9 cellular contexts compared by ENCODE assay signal in the genomic region with DNA sequence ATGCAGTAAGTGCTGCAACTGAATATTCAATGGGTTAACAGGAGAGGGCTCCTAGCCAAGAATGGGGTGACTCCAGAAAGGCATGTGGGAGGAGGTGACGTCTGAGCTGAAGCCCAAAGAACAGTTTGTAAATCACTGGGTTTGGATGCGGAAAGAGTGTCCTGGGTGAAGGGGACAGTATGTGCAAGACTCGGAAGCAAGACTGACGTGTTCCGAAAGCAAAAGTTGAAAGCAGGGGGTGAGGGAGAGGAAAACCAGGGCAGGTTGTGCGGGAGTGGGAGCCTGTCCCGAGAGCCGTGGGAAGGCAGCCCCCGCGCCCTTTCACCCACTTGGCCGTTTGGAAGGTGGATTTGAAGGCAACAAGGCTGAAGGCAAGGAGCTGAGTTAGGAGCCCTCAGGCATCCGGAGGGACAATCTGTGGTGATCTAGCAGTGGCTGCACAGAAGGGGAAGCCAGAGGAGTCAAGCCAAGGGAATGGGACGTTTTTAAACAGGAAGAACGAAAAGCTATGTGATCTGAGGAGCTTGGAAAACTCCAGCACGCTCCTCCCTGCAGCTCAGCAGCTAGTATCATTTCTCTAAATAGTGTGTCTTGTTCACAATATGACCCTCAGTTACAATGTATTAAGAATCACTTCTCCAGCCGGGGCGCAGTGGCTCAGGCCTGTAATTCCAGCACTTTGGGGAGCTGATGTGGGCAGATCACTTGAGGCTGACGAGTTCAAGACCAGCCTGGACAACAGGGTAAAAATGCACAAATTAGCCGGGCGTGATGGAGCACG. TPM values are rescaled to one million over a fixed set of nuclear protein-coding genes. Genes with fewer than 3 reads are reported as not detected.
A peak's percentile ranks its signal among the peaks of the same experiment; 100 is the strongest.
DNase-seq lines count a peak whose midpoint lies in the region; ATAC-seq and TF ChIP-seq lines count a peak whose summit lies in the region.
"Had no signal": no experiment of that assay in that cellular context is flagged by ENCODE, and none has a peak within 500 bp of the region (broad histone marks: within the 10 kb centered on the region; RNA-seq: fewer than 3 reads in every experiment).

No MANE protein-coding gene starts in this region.

- no peak for TF ChIP-seq RAD21 in SK-N-SH (IDR thresholded peaks at IDR 0.05; ENCODE audit: low read length)

- CTCF ChIA-PET in SK-N-SH (lab: Yijun Ruan, JAX): interaction anchor here (3.3 kb wide), 1 partner anchor 12 kb away, joined by 10 read pairs; no protein-coding TSS in a partner anchor

- POLR2A ChIA-PET in SK-N-SH (lab: Yijun Ruan, JAX): no interaction called here

- H3K9ac ChIP-seq in endodermal cell (ENCODE audit: extremely low read depth, low read length, poor library complexity, severe bottlenecking): no peak overlapping the region
- H3K9ac ChIP-seq in SK-N-SH: no peak overlapping the region

- no peaks in the 10 kb centered on the region for H3K9me2 ChIP-seq in SK-N-SH

- intact Hi-C loops in lower lobe of right lung (cut with DNase I): no loop called here

- no peaks in the 10 kb centered on the region for H3F3A ChIP-seq in SK-N-SH (replicated peaks; ENCODE audit: insufficient read depth)

- H2AFZ ChIP-seq in SK-N-SH (ENCODE audit: low read depth): no peak overlapping the region

- peaks cover 1% of the 10 kb centered on the region for H3K36me3 Mint-ChIP-seq in endodermal cell (ENCODE audit: low read depth)

- ATAC-seq in lower lobe of right lung: peak; percentile 88
- ATAC-seq in HG03439 (IDR thresholded peaks at IDR 0.05; ENCODE audit: unreplicated experiment): no peak
- ATAC-seq: T-helper 17 cell had no signal

- H3K27ac ChIP-seq in endodermal cell (ENCODE audit: low read depth, low read length) (no peak overlapping the region), lower lobe of right lung (peak overlapping the region; percentile 88), substantia nigra (ENCODE audit: low read depth, low read length, poor library complexity, severe bottlenecking) (peak overlapping the region; percentile 80), SK-N-SH (ENCODE audit: low read depth in 2 of 2, low read length in 1 of 2) (no peak overlapping the region)

- no peaks in the 10 kb centered on the region for H3K79me2 ChIP-seq in SK-N-SH (ENCODE audit: insufficient read depth)

- H3K4me1 ChIP-seq in endodermal cell (ENCODE audit: control insufficient read depth, insufficient read depth, low read length) (no peaks in the 10 kb centered on the region), lower lobe of right lung (peaks cover 31% of the 10 kb centered on the region), SK-N-SH (ENCODE audit: control insufficient read depth in 1 of 2, insufficient read depth in 2 of 2, low read depth in 1 of 2, low read length in 1 of 2) (no peaks in the 10 kb centered on the region; a peak in 2 of 4 replicates)

- H3K27me3 Mint-ChIP-seq in endodermal cell (ENCODE audit: insufficient read depth): no peaks in the 10 kb centered on the region

- no peak overlapping the region for H3K4me3 Mint-ChIP-seq in endodermal cell
- H3K4me3 Mint-ChIP-seq: T-helper 17 cell had no signal

- H3K36me3 ChIP-seq in endodermal cell (ENCODE audit: control insufficient read depth, insufficient read depth, low read length) (no peaks in the 10 kb centered on the region), lower lobe of right lung (no peaks in the 10 kb centered on the region), SK-N-SH (replicated peaks in 1 of 2; ENCODE audit: control insufficient read depth in 1 of 2, insufficient read depth in 2 of 2, low read length in 1 of 2) (no peaks in the 10 kb centered on the region)

- WGBS in endodermal cell (ENCODE audit: insufficient coverage in 1 of 2, insufficient read length in 1 of 2), 2 experiments: 88 to 90% methylated on average over 21 of the region's 21 CpGs
- WGBS in SK-N-SH (ENCODE audit: low lambda C conversion rate): 75% methylated on average over 21 of the region's 21 CpGs

- peaks cover 26% of the 10 kb centered on the region for H3K4me1 Mint-ChIP-seq in endodermal cell

- H4K20me1 ChIP-seq in SK-N-SH (ENCODE audit: insufficient read depth): no peaks in the 10 kb centered on the region

- H3K9me3 Mint-ChIP-seq in endodermal cell: no peaks in the 10 kb centered on the region

- TF ChIP-seq CTCF in endodermal cell (conservative IDR thresholded peaks at IDR 0.05): no peak
- no peak for TF ChIP-seq CTCF in lower lobe of right lung (IDR thresholded peaks at IDR 0.05)
- TF ChIP-seq CTCF in SK-N-SH (IDR thresholded peaks at IDR 0.05): no peak

- H3K4me3 ChIP-seq in endodermal cell (ENCODE audit: low read length): no peak overlapping the region
- peak overlapping the region; percentile 35 for H3K4me3 ChIP-seq in lower lobe of right lung
- H3K4me3 ChIP-seq in SK-N-SH (ENCODE audit: low read depth in 2 of 2, low read length in 1 of 2): no peak overlapping the region

- H3K27ac Mint-ChIP-seq in endodermal cell: peak overlapping the region; percentile 1
- H3K27ac Mint-ChIP-seq: T-helper 17 cell had no signal

- TF ChIP-seq EP300 in SK-N-SH (IDR thresholded peaks at IDR 0.05; ENCODE audit: borderline replicate concordance in 1 of 2, low read depth in 1 of 2, low read length in 1 of 2): no peak

- H3K27me3 ChIP-seq in endodermal cell (ENCODE audit: control insufficient read depth, insufficient read depth, low read length, poor library complexity, severe bottlenecking): no peaks in the 10 kb centered on the region
- no peaks in the 10 kb centered on the region for H3K27me3 ChIP-seq in lower lobe of right lung (ENCODE audit: low read depth)
- no peaks in the 10 kb centered on the region for H3K27me3 ChIP-seq in SK-N-SH (ENCODE audit: insufficient read depth)

- H3K4me2 ChIP-seq in SK-N-SH: no peak overlapping the region

- DNase-seq in LHCN-M2 (ENCODE audit: low read depth) (peak; percentile 61), endodermal cell (peak; percentile 59), lower lobe of right lung (peak; percentile 71), substantia nigra (lab: John Stamatoyannopoulos, UW) (peak in 44 of 49 donors; percentile 17 to 91 (median 74)), DMS114 treated with DMSO at 0.1 percent for 48 hours (lab: John Stamatoyannopoulos, UW; ENCODE audit: unreplicated experiment) (no peak), SK-N-SH (no peak), NCI-H1048 (lab: John Stamatoyannopoulos, UW) (no peak)
- DNase-seq: T-helper 17 cell had no signal

- no peaks in the 10 kb centered on the region for H3K9me3 ChIP-seq in endodermal cell (ENCODE audit: control insufficient read depth, low read length)
- H3K9me3 ChIP-seq in lower lobe of right lung: no peaks in the 10 kb centered on the region
- no peaks in the 10 kb centered on the region for H3K9me3 ChIP-seq in SK-N-SH

TF ChIP-seq in SK-N-SH, 30 proteins besides CTCF, POLR2A, EP300 and RAD21:
- TF ChIP-seq NRF1 (IDR thresholded peaks at IDR 0.05; ENCODE audit: low read depth, low read length) (no peak), RXRA (IDR thresholded peaks at IDR 0.05; ENCODE audit: borderline replicate concordance, low read depth) (no peak), RFX5 (IDR thresholded peaks at IDR 0.05; ENCODE audit: low read length) (no peak), FOSL2 (IDR thresholded peaks at IDR 0.05; ENCODE audit: borderline replicate concordance, low read depth) (no peak), SMC3 (IDR thresholded peaks at IDR 0.05; ENCODE audit: low read depth, low read length) (no peak), ELF1 (IDR thresholded peaks at IDR 0.05) (no peak), FOXJ3 (CRISPR knock-in tag; IDR thresholded peaks at IDR 0.05) (no peak)

RNA-seq across cellular contexts. Expression of gene SLC25A18, which starts 7.7 kb away (rescaled TPM):
- total RNA-seq in LHCN-M2 (2014; rRNA removed) (not detected in 2 replicates), endodermal cell (10 to 100 TPM in 1 of 2 donors, 1 to 10 TPM in 1; 6.9 to 14.3 TPM), lower lobe of right lung (0.50 TPM)
- polyA plus RNA-seq in LHCN-M2 (2012): 0.24 TPM
- polyA plus RNA-seq in endodermal cell (2013, experiment 1 of 2): 0.71 TPM
- polyA plus RNA-seq in endodermal cell (2013, experiment 2 of 2): 0.54 TPM
- 0.02 TPM in 1 of 2 replicates, not detected in the other for polyA plus RNA-seq in SK-N-SH (2012; rRNA removed)
- polyA plus RNA-seq in SK-N-SH (2012; cell fraction: cytosol; rRNA removed): not detected in 2 replicates
- polyA plus RNA-seq in SK-N-SH (2012; cell fraction: nucleus; rRNA removed): not detected in 2 replicates
- total RNA-seq: T-helper 17 cell had no signal

RNA-seq across cellular contexts. Expression of gene ATP6V1E1, which starts 57.5 kb away (rescaled TPM):
- 170 and 187 TPM in 2 replicates for total RNA-seq in LHCN-M2 (2014; rRNA removed)
- 178 TPM for polyA plus RNA-seq in LHCN-M2 (2012)
- 100 to 1,000 TPM; 129 to 144 TPM for total RNA-seq in endodermal cell
- polyA plus RNA-seq in endodermal cell (2013, experiment 1 of 2): 88.4 TPM
- polyA plus RNA-seq in endodermal cell (2013, experiment 2 of 2): 90.0 TPM
- total RNA-seq in lower lobe of right lung: 133 TPM
- 140 and 195 TPM in 2 replicates for polyA plus RNA-seq in SK-N-SH (2012; rRNA removed)
- 181 and 188 TPM in 2 replicates for polyA plus RNA-seq in SK-N-SH (2012; cell fraction: cytosol; rRNA removed)
- polyA plus RNA-seq in SK-N-SH (2012; cell fraction: nucleus; rRNA removed): 68.3 and 108 TPM in 2 replicates

Comparison
In these comparisons a context has a peak if more than half of its experiments do, and no peak if none do; other contexts are left out.
1. DNase-seq: peak in LHCN-M2 (single experiment), endodermal cell (single experiment), lower lobe of right lung (single experiment) and substantia nigra (44 of 49); none in DMS114 treated with DMSO at 0.1 percent for 48 hours (single experiment), SK-N-SH (single experiment) and NCI-H1048 (single experiment).
2. H3K27ac ChIP-seq: peak in lower lobe of right lung (single experiment) and substantia nigra (single experiment); none in endodermal cell (single experiment) and SK-N-SH (0 of 2).